In genomic region chr11:115469361-115469760, GRCh38 we compare ENCODE assay signal across 21 cellular contexts. TPM values are rescaled to one million over a fixed set of nuclear protein-coding genes. Genes with fewer than 3 reads are reported as not detected.
DNase-seq lines count a peak whose midpoint lies in the region; ATAC-seq and TF ChIP-seq lines count a peak whose summit lies in the region.
"Had no signal": no experiment of that assay in that cellular context is flagged by ENCODE, and none has a peak within 500 bp of the region (broad histone marks: within the 10 kb centered on the region; RNA-seq: fewer than 3 reads in every experiment).

No MANE protein-coding gene starts in this region.

- no peaks in the 10 kb centered on the region for H3K9me3 ChIP-seq in OCI-LY3 (ENCODE audit: insufficient read depth, low read length)
- H3K9me3 ChIP-seq: adrenal gland, SJCRH30, stomach had no signal

- CTCF ChIA-PET in GM10248 (lab: Yijun Ruan, JAX) = no interaction called here
- CTCF ChIA-PET in activated CD4-positive, alpha-beta memory T cell treated with anti-CD3 and anti-CD28 coated beads for 36 hours (lab: Charles Lee) = no interaction called here
- CTCF ChIA-PET in activated CD4-positive, alpha-beta T cell treated with anti-CD3 and anti-CD28 coated beads, Interleukin-2, amount 10 ng/mL, durations not matched to agents 7 days and 5 days (lab: Charles Lee) = no interaction called here

- ATAC-seq in GM19395 (IDR thresholded peaks at IDR 0.05; ENCODE audit: unreplicated experiment) (peak; percentile 76), HG03280 (IDR thresholded peaks at IDR 0.05; ENCODE audit: unreplicated experiment) (peak; percentile 60), HG02588 (IDR thresholded peaks at IDR 0.05; ENCODE audit: unreplicated experiment) (no peak)
- ATAC-seq: PC-3, sciatic nerve had no signal

- H3K4me2 ChIP-seq in OCI-LY3 (ENCODE audit: low read length) = peak overlapping the region; percentile 35

- no peak overlapping the region for H3K9ac ChIP-seq in OCI-LY3 (ENCODE audit: low read length)

- no peak overlapping the region for H3K27ac ChIP-seq in OCI-LY3 (ENCODE audit: low read length)
- H3K27ac ChIP-seq: adrenal gland, dorsolateral prefrontal cortex, SJCRH30, stomach had no signal

- H3K79me2 ChIP-seq in OCI-LY3 (ENCODE audit: low read length) = no peaks in the 10 kb centered on the region

- peaks cover 46% of the 10 kb centered on the region for H3K4me1 ChIP-seq in OCI-LY3 (ENCODE audit: low read length)
- H3K4me1 ChIP-seq: adrenal gland, SJCRH30 had no signal

- H2AFZ ChIP-seq in OCI-LY3 (ENCODE audit: low read depth, low read length) = no peak overlapping the region

- no peak overlapping the region for H3K4me3 Mint-ChIP-seq in activated CD4-positive, alpha-beta memory T cell treated with anti-CD3 and anti-CD28 coated beads for 36 hours
- H3K4me3 Mint-ChIP-seq in activated CD4-positive, alpha-beta T cell treated with anti-CD3 and anti-CD28 coated beads, Interleukin-2, amount 10 ng/mL, durations not matched to agents 7 days and 5 days = no peak overlapping the region
- H3K4me3 Mint-ChIP-seq: CD4-positive, alpha-beta T cell had no signal

- intact Hi-C loops in activated CD4-positive, alpha-beta memory T cell treated with anti-CD3 and anti-CD28 coated beads for 36 hours (cut with micrococcal nuclease) = no loop called here

- no peaks in the 10 kb centered on the region for H3K36me3 ChIP-seq in OCI-LY3 (replicated peaks; ENCODE audit: low read depth, low read length)
- H3K36me3 ChIP-seq: adrenal gland, SJCRH30, stomach had no signal

- H3K27me3 ChIP-seq in OCI-LY3 (ENCODE audit: low read depth, low read length) = peaks cover 29% of the 10 kb centered on the region; the same call in 1 of the 2 replicates
- H3K27me3 ChIP-seq: adrenal gland, dorsolateral prefrontal cortex, SJCRH30, stomach had no signal

- H3K4me3 ChIP-seq in OCI-LY3 (ENCODE audit: low read length) (no peak overlapping the region), foreskin fibroblast (ENCODE audit: low read depth in 1 of 2, low read length in 2 of 2) (no peak overlapping the region)
- H3K4me3 ChIP-seq: adrenal gland, dorsolateral prefrontal cortex, SJCRH30, stomach had no signal

- H3K9me3 Mint-ChIP-seq in activated CD4-positive, alpha-beta memory T cell treated with anti-CD3 and anti-CD28 coated beads for 36 hours = no peaks in the 10 kb centered on the region
- no peaks in the 10 kb centered on the region for H3K9me3 Mint-ChIP-seq in activated CD4-positive, alpha-beta T cell treated with anti-CD3 and anti-CD28 coated beads, Interleukin-2, amount 10 ng/mL, durations not matched to agents 7 days and 5 days

- POLR2A ChIA-PET in GM10248 (lab: Yijun Ruan, JAX) = interaction anchor here (0.7 kb wide), 1 partner anchor 34 kb away, joined by 6 read pairs; no protein-coding TSS in a partner anchor
- POLR2A ChIA-PET in activated CD4-positive, alpha-beta memory T cell treated with anti-CD3 and anti-CD28 coated beads for 36 hours (lab: Charles Lee) = no interaction called here
- POLR2A ChIA-PET in activated CD4-positive, alpha-beta T cell treated with anti-CD3 and anti-CD28 coated beads, Interleukin-2, amount 10 ng/mL, durations not matched to agents 7 days and 5 days (lab: Charles Lee) = no interaction called here

- H3K27ac Mint-ChIP-seq in activated CD4-positive, alpha-beta memory T cell treated with anti-CD3 and anti-CD28 coated beads for 36 hours = no peak overlapping the region
- no peak overlapping the region for H3K27ac Mint-ChIP-seq in activated CD4-positive, alpha-beta T cell treated with anti-CD3 and anti-CD28 coated beads, Interleukin-2, amount 10 ng/mL, durations not matched to agents 7 days and 5 days
- H3K27ac Mint-ChIP-seq: CD4-positive, alpha-beta T cell had no signal

- TF ChIP-seq CTCF in GM10248 (IDR thresholded peaks at IDR 0.05; ENCODE audit: control extremely low read depth, extremely low read depth, low read depth, missing control alignments) (no peak), OCI-LY3 (IDR thresholded peaks at IDR 0.05; ENCODE audit: low read depth, low read length) (no peak), foreskin fibroblast (IDR thresholded peaks at IDR 0.05; ENCODE audit: low read depth, low read length) (no peak)

- H4K20me1 ChIP-seq in OCI-LY3 (ENCODE audit: insufficient read depth, low read length) = no peaks in the 10 kb centered on the region

- no peaks in the 10 kb centered on the region for H3K4me1 Mint-ChIP-seq in activated CD4-positive, alpha-beta memory T cell treated with anti-CD3 and anti-CD28 coated beads for 36 hours (ENCODE audit: low read depth)
- no peaks in the 10 kb centered on the region for H3K4me1 Mint-ChIP-seq in activated CD4-positive, alpha-beta T cell treated with anti-CD3 and anti-CD28 coated beads, Interleukin-2, amount 10 ng/mL, durations not matched to agents 7 days and 5 days

- H3K27me3 Mint-ChIP-seq in activated CD4-positive, alpha-beta memory T cell treated with anti-CD3 and anti-CD28 coated beads for 36 hours = peaks cover 2% of the 10 kb centered on the region
- no peaks in the 10 kb centered on the region for H3K27me3 Mint-ChIP-seq in activated CD4-positive, alpha-beta T cell treated with anti-CD3 and anti-CD28 coated beads, Interleukin-2, amount 10 ng/mL, durations not matched to agents 7 days and 5 days
- H3K27me3 Mint-ChIP-seq: CD4-positive, alpha-beta T cell had no signal

- H3K36me3 Mint-ChIP-seq in activated CD4-positive, alpha-beta memory T cell treated with anti-CD3 and anti-CD28 coated beads for 36 hours = no peaks in the 10 kb centered on the region
- H3K36me3 Mint-ChIP-seq in activated CD4-positive, alpha-beta T cell treated with anti-CD3 and anti-CD28 coated beads, Interleukin-2, amount 10 ng/mL, durations not matched to agents 7 days and 5 days (ENCODE audit: low read depth) = no peaks in the 10 kb centered on the region

- DNase-seq in GM10248 (ENCODE audit: extremely low spot score) (peak; percentile 7), foreskin fibroblast (no peak)
- no peak for DNase-seq in activated CD4-positive, alpha-beta memory T cell treated with anti-CD3 and anti-CD28 coated beads for 36 hours
- DNase-seq in activated CD4-positive, alpha-beta T cell treated with anti-CD3 and anti-CD28 coated beads, Interleukin-2, amount 10 ng/mL, durations not matched to agents 7 days and 5 days = no peak
- DNase-seq: ACHN; activated CD4-positive, alpha-beta T cell treated with anti-CD3 and anti-CD28 coated beads for 1 hour; activated effector memory CD4-positive, alpha-beta T cell treated with anti-CD3 and anti-CD28 coated beads, Interleukin-2, amount 50 U/mL, for 16 hours; adrenal gland; CD4-positive, alpha-beta T cell; DND-41; dorsolateral prefrontal cortex; NCI-H2081 treated with DMSO at 0.1 percent for 48 hours; NCI-H524; PC-3; SJCRH30; stomach had no signal

RNA-seq across cellular contexts. Expression of gene CADM1, which starts 34.9 kb away (rescaled TPM):
- total RNA-seq in activated CD4-positive, alpha-beta memory T cell treated with anti-CD3 and anti-CD28 coated beads for 36 hours = 1 to 10 TPM in 1 of 2 experiments, under 1 TPM in 1; 0.95 to 1.5 TPM
- under 1 TPM; 0.52 to 0.92 TPM for total RNA-seq in activated CD4-positive, alpha-beta T cell treated with anti-CD3 and anti-CD28 coated beads, Interleukin-2, amount 10 ng/mL, durations not matched to agents 7 days and 5 days
